ENCODE assay signal across 1 cellular context in genomic region chr3:58084788-58085543, GRCh38.
A peak's percentile ranks its signal among the peaks of the same experiment; 100 is the strongest.
TF ChIP-seq lines count a peak whose summit lies in the region.

No MANE protein-coding gene starts in this region.

TF ChIP-seq in GM12878, 131 proteins besides CTCF, POLR2A, EP300 and RAD21 (continued from another document):
- TF ChIP-seq CUX1 (IDR thresholded peaks at IDR 0.05; ENCODE audit: insufficient replicate concordance, low read depth, low read length), result no peak
- TF ChIP-seq TAF1 (IDR thresholded peaks at IDR 0.05; ENCODE audit: borderline replicate concordance, low read depth, low read length), result no peak
- TF ChIP-seq SPI1 (IDR thresholded peaks at IDR 0.05; ENCODE audit: borderline replicate concordance, insufficient read depth, low read depth, low read length), result peak; percentile 49
- peak; percentile 44; the same call in 1 of the 2 replicates for TF ChIP-seq NR2C1 (IDR thresholded peaks at IDR 0.05)
- peak; percentile 89 for TF ChIP-seq RUNX3 (IDR thresholded peaks at IDR 0.05; ENCODE audit: low read length)
- peak in 1 of 2 experiments; percentile 74; a peak in 2 of 4 replicates for TF ChIP-seq ETV6 (conservative IDR thresholded peaks at IDR 0.05 in 1 of 2, IDR thresholded peaks at IDR 0.05 in 1 of 2; ENCODE audit: borderline replicate concordance in 1 of 2, low read depth in 1 of 2)
- TF ChIP-seq HCFC1 (IDR thresholded peaks at IDR 0.05; ENCODE audit: low read length), result no peak
- no peak for TF ChIP-seq PAX8 (IDR thresholded peaks at IDR 0.05)
- no peak; the same call in 1 of the 2 replicates for TF ChIP-seq RELB (IDR thresholded peaks at IDR 0.05; ENCODE audit: low read depth)
- TF ChIP-seq SMAD5 (IDR thresholded peaks at IDR 0.05; ENCODE audit: low read depth), result no peak
- no peak for TF ChIP-seq POLR2AphosphoS5 (IDR thresholded peaks at IDR 0.05; ENCODE audit: low read length)
- TF ChIP-seq FOXM1 (IDR thresholded peaks at IDR 0.05; ENCODE audit: low read depth, low read length), result 0 out of 2 replicates have a peak, but pooled peaks have one; percentile 17
- TF ChIP-seq CBX5 (IDR thresholded peaks at IDR 0.05; ENCODE audit: low read depth), result no peak
- TF ChIP-seq WRNIP1 (IDR thresholded peaks at IDR 0.05; ENCODE audit: borderline replicate concordance, low read depth, low read length), result no peak
- no peak for TF ChIP-seq RCOR1 (conservative IDR thresholded peaks at IDR 0.05; ENCODE audit: low read depth, low read length)
- TF ChIP-seq USF2 (IDR thresholded peaks at IDR 0.05; ENCODE audit: borderline replicate concordance, low read depth, low read length), result no peak
- no peak for TF ChIP-seq STAT1 (conservative IDR thresholded peaks at IDR 0.05)
- peak; percentile 42; the same call in 1 of the 2 replicates for TF ChIP-seq NFIC (IDR thresholded peaks at IDR 0.05; ENCODE audit: low read depth, low read length)
- 0 out of 4 replicates have a peak, but pooled peaks of 1 of the 2 experiments have one; percentile 46 for TF ChIP-seq SRF (IDR thresholded peaks at IDR 0.05; ENCODE audit: low read depth in 2 of 2, low read length in 2 of 2)
- no peak for TF ChIP-seq ZNF207 (IDR thresholded peaks at IDR 0.05; ENCODE audit: borderline replicate concordance)
- no peak for TF ChIP-seq ZNF592 (IDR thresholded peaks at IDR 0.05)
- TF ChIP-seq IKZF2 (IDR thresholded peaks at IDR 0.05), result peak in 1 of 2 experiments; percentile 34; a peak in 1 of 4 replicates
- TF ChIP-seq JUND (IDR thresholded peaks at IDR 0.05; ENCODE audit: low read depth, low read length), result no peak
- no peak for TF ChIP-seq BCL3 (IDR thresholded peaks at IDR 0.05; ENCODE audit: borderline replicate concordance, insufficient read depth, low read depth, low read length, poor library complexity, severe bottlenecking)
- peak; percentile 35 for TF ChIP-seq SKIL (IDR thresholded peaks at IDR 0.05; ENCODE audit: low read depth, poor library complexity, severe bottlenecking)
- no peak for TF ChIP-seq ZBTB11 (CRISPR knock-in tag; IDR thresholded peaks at IDR 0.05)
- 0 out of 4 replicates have a peak, but pooled peaks have one; percentile 14 to 23 for TF ChIP-seq BHLHE40 (IDR thresholded peaks at IDR 0.05; ENCODE audit: borderline replicate concordance in 1 of 2, low read depth in 2 of 2, low read length in 1 of 2)
